ENCODE assay signal across 37 cellular contexts in the genomic region with DNA sequence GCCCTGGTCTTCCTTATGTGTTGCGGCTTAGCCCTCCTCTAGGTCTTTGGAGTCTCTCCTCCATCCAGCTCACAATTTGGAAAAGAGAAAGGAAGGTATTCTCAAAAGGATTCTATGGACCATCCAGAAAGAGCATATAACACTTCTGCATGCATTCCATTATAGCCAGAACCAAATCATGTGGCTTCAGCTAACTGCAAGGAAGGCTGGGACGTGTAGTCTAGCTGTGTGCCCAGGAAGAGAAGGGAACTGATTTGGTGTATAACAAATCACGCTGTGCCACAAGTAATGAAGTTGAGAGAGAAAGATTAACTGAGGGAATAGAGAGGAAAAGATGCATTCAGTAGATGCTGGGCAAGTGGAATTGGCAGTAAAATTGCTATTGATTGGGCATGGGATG. TPM values are rescaled to one million over a fixed set of nuclear protein-coding genes. Genes with fewer than 3 reads are reported as not detected.
"Had no signal": no experiment of that assay in that cellular context is flagged by ENCODE, and none has a peak within 500 bp of the region (broad histone marks: within the 10 kb centered on the region; RNA-seq: fewer than 3 reads in every experiment).

No MANE protein-coding gene starts in this region.

- DNase-seq: Karpas-422, Kasumi-1, MG63, MM.1S, MV-4-11, NCI-H1048, NCI-H1092, NCI-H1092 treated with DMSO at 0.1 percent for 48 hours, NCI-H1105, NCI-H1105 treated with DMSO at 0.1 percent for 48 hours, NCI-H1417 treated with DMSO at 0.1 percent for 48 hours, NCI-H1436, NCI-H1436 treated with DMSO at 0.1 percent for 48 hours, NCI-H146, NCI-H1694, NCI-H187, NCI-H187 treated with DMSO at 0.1 percent for 48 hours, NCI-H1930, NCI-H2029, NCI-H2029 treated with DMSO at 0.1 percent for 48 hours, NCI-H2081, NCI-H2081 treated with DMSO at 0.1 percent for 48 hours, NCI-H2107, NCI-H2171, NCI-H2171 treated with DMSO at 0.1 percent for 48 hours, NCI-H2227 treated with DMSO at 0.1 percent for 48 hours, NCI-H226, NCI-H345, NCI-H446, NCI-H446 treated with DMSO at 0.1 percent for 48 hours, NCI-H510A, NCI-H510A treated with DMSO at 0.1 percent for 48 hours, NCI-H524 had no signal

- H3K9me3 ChIP-seq: MG63 had no signal

- H3K36me3 ChIP-seq: MG63 had no signal

- H3K27me3 ChIP-seq: MG63 had no signal

- H3K4me3 ChIP-seq: MG63 had no signal

RNA-seq across cellular contexts. Expression of a gene that starts 43.7 kb away (rescaled TPM):
- total RNA-seq: LHCN-M2, M059J, MCF 10A, NCI-H460 had no signal
